ENCODE assay signal across 25 cellular contexts in genomic region chr17:4018446-4018845, GRCh38. TPM values are rescaled to one million over a fixed set of nuclear protein-coding genes. Genes with fewer than 3 reads are reported as not detected.
"Had no signal": no experiment of that assay in that cellular context is flagged by ENCODE, and none has a peak within 500 bp of the region (broad histone marks: within the 10 kb centered on the region; RNA-seq: fewer than 3 reads in every experiment).

No MANE protein-coding gene starts in this region.

- H2AFZ ChIP-seq: PC-9 had no signal

- H3K4me2 ChIP-seq: PC-9 had no signal

- H3K9me3 ChIP-seq: MG63, Peyer's patch, SJSA1 had no signal

- ATAC-seq: HepG2, Right ventricle myocardium inferior had no signal

- H3K4me3 ChIP-seq: MG63, PC-9, Peyer's patch, SJSA1, SK-N-MC had no signal

- H3K27ac ChIP-seq: PC-9, Peyer's patch, SJSA1, SK-N-MC had no signal

- H3K4me1 ChIP-seq: Peyer's patch, SJSA1 had no signal

- DNase-seq: IMR-90; Karpas-422; KG1; MG63; NCI-H1092 treated with DMSO at 0.1 percent for 48 hours; NCI-H1436; NCI-H187; NCI-H2029; NCI-H2081 treated with DMSO at 0.1 percent for 48 hours; NCI-H2171; NCI-H345; NCI-H446 treated with DMSO at 0.1 percent for 48 hours; NCI-H524; NCI-H69; NCI-H774; NK-92 treated with Interleukin-12 subunit alpha and Interleukin-12 subunit beta, amount 100 ng/mL, for 24 hours; OCI-M1; PC-9; Peyer's patch; SHP77 treated with DMSO at 0.1 percent for 48 hours had no signal

- H3K27me3 ChIP-seq: MG63, Peyer's patch had no signal

RNA-seq across cellular contexts. Expression of gene ATP2A3, which starts 54.2 kb away (rescaled TPM):
- total RNA-seq: HepG2, HT1080 had no signal
